In genomic region chr1:56577859-56578663, GRCh38 we compare ENCODE assay signal across 1 cellular context.
TF ChIP-seq lines count a peak whose summit lies in the region.

No MANE protein-coding gene starts in this region.

TF ChIP-seq in H1, 55 proteins besides CTCF, POLR2A, EP300 and RAD21:
- TF ChIP-seq KDM1A (IDR thresholded peaks at IDR 0.05; ENCODE audit: borderline replicate concordance, low read length): peak; percentile 97
- TF ChIP-seq TBP (IDR thresholded peaks at IDR 0.05; ENCODE audit: low read depth, low read length): 0 out of 2 replicates have a peak, but pooled peaks have one; percentile 12
- 0 out of 2 replicates have a peak, but pooled peaks have one; percentile 7 for TF ChIP-seq PHF8 (conservative IDR thresholded peaks at IDR 0.05; ENCODE audit: low read depth, low read length)
- no peak for TF ChIP-seq POU5F1 (IDR thresholded peaks at IDR 0.05; ENCODE audit: low read depth, low read length)
- no peak for TF ChIP-seq TCF12 (IDR thresholded peaks at IDR 0.05; ENCODE audit: low read depth, low read length)
- peak; percentile 22 for TF ChIP-seq TAF7 (optimal IDR thresholded peaks at IDR 0.05; ENCODE audit: borderline replicate concordance, low read depth, low read length)
- peak; percentile 49 for TF ChIP-seq TAF1 (IDR thresholded peaks at IDR 0.05; ENCODE audit: low read depth, low read length)
- TF ChIP-seq SIN3A (conservative IDR thresholded peaks at IDR 0.05 in 1 of 2, IDR thresholded peaks at IDR 0.05 in 1 of 2; ENCODE audit: low read depth in 1 of 2, low read length in 2 of 2): peak in 1 of 2 experiments; percentile 63; a peak in 2 of 4 replicates
- no peak for TF ChIP-seq RFX5 (IDR thresholded peaks at IDR 0.05; ENCODE audit: borderline replicate concordance, low read depth, low read length)
- TF ChIP-seq RBBP5 (IDR thresholded peaks at IDR 0.05; ENCODE audit: borderline replicate concordance, low read depth, low read length): 0 out of 2 replicates have a peak, but pooled peaks have one; percentile 14
